Comparison of ENCODE assay signal across 8 cellular contexts in the genomic region with DNA sequence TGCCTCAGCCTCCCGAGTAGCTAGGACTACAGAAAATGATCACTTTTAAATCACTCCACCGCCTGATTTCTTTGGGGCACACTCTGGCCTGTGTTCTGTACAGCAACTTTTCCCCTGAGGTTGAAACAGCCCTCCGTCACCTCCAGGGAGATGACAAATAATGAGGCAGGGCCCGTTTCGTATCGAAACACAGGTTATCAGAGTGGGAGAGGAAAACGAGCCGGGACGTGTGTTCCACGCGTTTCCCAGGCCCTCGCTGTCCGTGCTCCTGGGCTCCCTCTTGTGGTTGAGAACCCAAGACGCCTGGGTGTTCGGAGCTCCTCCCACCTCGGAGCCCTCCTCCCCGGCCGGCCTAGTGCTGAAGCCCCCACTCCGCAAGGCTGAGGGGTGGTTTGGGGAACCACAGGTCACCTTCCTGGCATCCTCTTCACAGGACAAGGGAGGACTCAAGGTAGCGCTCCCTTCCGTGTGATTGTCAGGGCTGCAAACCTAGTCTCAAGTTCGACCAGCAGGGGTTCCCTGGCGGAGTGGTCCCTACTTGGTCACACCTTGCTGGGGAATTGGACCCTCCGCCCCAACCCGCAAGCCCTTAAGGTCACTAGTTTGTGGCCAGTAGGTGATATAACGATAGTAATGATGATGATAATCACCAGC. TPM values are rescaled to one million over a fixed set of nuclear protein-coding genes. Genes with fewer than 3 reads are reported as not detected.
DNase-seq lines count a peak whose midpoint lies in the region; ATAC-seq and TF ChIP-seq lines count a peak whose summit lies in the region.

No MANE protein-coding gene starts in this region.

- H3K9me3 ChIP-seq in CD4-positive, alpha-beta memory T cell (ENCODE audit: control insufficient read depth in 1 of 2, low read length in 2 of 2) = no peaks in the 10 kb centered on the region
- H3K9me3 ChIP-seq in SJCRH30 (replicated peaks) (no peaks in the 10 kb centered on the region), ovary (no peaks in the 10 kb centered on the region), testis (no peaks in the 10 kb centered on the region)

- WGBS in ovary, 3 donors = 6 to 9% (median 9%) methylated on average over 25 to 26 of the region's 26 CpGs
- 10 to 13% methylated on average over 12 to 23 of the region's 26 CpGs for WGBS in testis, 2 donors

- CTCF ChIA-PET in CD4-positive, alpha-beta memory T cell (lab: Charles Lee; ENCODE audit: partially characterized antibody) = interaction anchor here (0.6 to 3.9 kb wide), 24 partner anchors 9 to 644 kb away, joined by 3 to 77 read pairs (median 4); partner anchors contain the start of gene ZNF638

- intact Hi-C loops in CD4-positive, alpha-beta memory T cell (cut with micrococcal nuclease) = loop anchor here (1.0 kb wide), 1 partner anchor 77 kb away; no protein-coding TSS in a partner anchor
- intact Hi-C loops in ovary (cut with DNase I) = loop anchor here in 3 of 4 donors (5.0 kb wide), 1 partner anchor 76 kb away; no protein-coding TSS in a partner anchor
- intact Hi-C loops in testis (cut with DNase I; ENCODE audit: low total_unique reads) = no loop called here

- H3K27me3 Mint-ChIP-seq in CD4-positive, alpha-beta memory T cell = peaks cover 7 to 9% of the 10 kb centered on the region in 2 donors

- H3K27ac ChIP-seq in CD4-positive, alpha-beta memory T cell (ENCODE audit: low read depth, low read length) = no peak overlapping the region
- H3K27ac ChIP-seq in SJCRH30 = no peak overlapping the region
- no peak overlapping the region for H3K27ac ChIP-seq in ovary
- no peak overlapping the region for H3K27ac ChIP-seq in testis

- no peaks in the 10 kb centered on the region for H3K36me3 ChIP-seq in CD4-positive, alpha-beta memory T cell (ENCODE audit: insufficient read depth, low read length)
- H3K36me3 ChIP-seq in SJCRH30 (no peaks in the 10 kb centered on the region), ovary (no peaks in the 10 kb centered on the region), testis (ENCODE audit: low read depth, missing control alignments) (no peaks in the 10 kb centered on the region)

- H3K36me3 Mint-ChIP-seq in CD4-positive, alpha-beta memory T cell = no peaks in the 10 kb centered on the region

- peak overlapping the region; percentile 6 to 36 for H3K4me3 ChIP-seq in CD4-positive, alpha-beta memory T cell (ENCODE audit: low read length in 2 of 2)
- H3K4me3 ChIP-seq in SJCRH30 = peak overlapping the region; percentile 47
- no peak overlapping the region for H3K4me3 ChIP-seq in ovary
- H3K4me3 ChIP-seq in testis = peak overlapping the region; percentile 16 to 43

- TF ChIP-seq EP300 in ovary (IDR thresholded peaks at IDR 0.05) = no peak

- peak; percentile 70 for ATAC-seq in GM21381 (IDR thresholded peaks at IDR 0.05; ENCODE audit: unreplicated experiment)

- DNase-seq in CD4-positive, alpha-beta memory T cell = peak; percentile 62 to 74 (median 72)
- DNase-seq in KG1 (lab: John Stamatoyannopoulos, UW) = peak; percentile 21
- DNase-seq in SJCRH30 = peak; percentile 86 to 94
- peak; percentile 27 to 69 (median 59) for DNase-seq in activated naive CD4-positive, alpha-beta T cell (lab: John Stamatoyannopoulos, UW)
- DNase-seq in globus pallidus (ENCODE audit: low spot score) = peak; percentile 62
- peak; percentile 67 to 82 (median 81) for DNase-seq in ovary
- DNase-seq in testis = peak; percentile 89

- H3K9me3 Mint-ChIP-seq in CD4-positive, alpha-beta memory T cell = no peaks in the 10 kb centered on the region

- POLR2A ChIA-PET in CD4-positive, alpha-beta memory T cell (lab: Charles Lee; ENCODE audit: partially characterized antibody) = no interaction called here

- no peak for TF ChIP-seq POLR2A in ovary (IDR thresholded peaks at IDR 0.05)
- no peak for TF ChIP-seq POLR2A in testis (IDR thresholded peaks at IDR 0.05)

- H3K4me1 ChIP-seq in CD4-positive, alpha-beta memory T cell (ENCODE audit: insufficient read depth, low read length) = peaks cover 8% of the 10 kb centered on the region
- peaks cover 11% of the 10 kb centered on the region for H3K4me1 ChIP-seq in SJCRH30
- H3K4me1 ChIP-seq in ovary (ENCODE audit: insufficient read depth) = no peaks in the 10 kb centered on the region
- peaks cover 4% of the 10 kb centered on the region for H3K4me1 ChIP-seq in testis

- peak overlapping the region in 3 of 7 donors; percentile 5 to 87 (median 78) for H3K27ac Mint-ChIP-seq in CD4-positive, alpha-beta memory T cell

- peak; percentile 63 to 73 (median 70) for TF ChIP-seq CTCF in ovary (IDR thresholded peaks at IDR 0.05)
- peak; percentile 53 to 82 (median 54) for TF ChIP-seq CTCF in testis (IDR thresholded peaks at IDR 0.05)

- peak overlapping the region; percentile 78 to 92 (median 84) for H3K4me3 Mint-ChIP-seq in CD4-positive, alpha-beta memory T cell

- peaks cover 8 to 17% (median 13%) of the 10 kb centered on the region in 4 donors for H3K4me1 Mint-ChIP-seq in CD4-positive, alpha-beta memory T cell

- peaks cover 5% of the 10 kb centered on the region for H3K27me3 ChIP-seq in CD4-positive, alpha-beta memory T cell (ENCODE audit: insufficient read depth, low read length)
- H3K27me3 ChIP-seq in SJCRH30 (peaks cover 3% of the 10 kb centered on the region; the same call in 1 of the 2 replicates), ovary (no peaks in the 10 kb centered on the region), testis (no peaks in the 10 kb centered on the region)

RNA-seq across cellular contexts. Expression of gene ATP6V1B1, which starts 12.8 kb away (rescaled TPM):
- total RNA-seq in CD4-positive, alpha-beta memory T cell = not detected
- not detected for polyA plus RNA-seq in CD4-positive, alpha-beta memory T cell
- 1.6 and 2.0 TPM in 2 replicates for total RNA-seq in SJCRH30 (2014; rRNA removed; shearing (Covaris generic))
- 10 to 100 TPM in 2 of 7 donors, 1 to 10 TPM in 3, under 1 TPM in 1, not detected in 1; 0.72 to 11.9 (median 3.4) TPM for total RNA-seq in ovary
- polyA plus RNA-seq in ovary = 1 to 10 TPM in 1 of 2 donors, under 1 TPM in 1; 0.62 to 1.7 TPM
- total RNA-seq in testis = 1 to 10 TPM; 1.7 to 2.9 TPM
- not detected for polyA plus RNA-seq in testis (ENCODE audit: insufficient read depth, low read depth, low replicate concordance)

RNA-seq across cellular contexts. Expression of gene ANKRD53, which starts 30.0 kb away (rescaled TPM):
- under 1 TPM in 1 of 2 experiments, not detected in 1; 0.20 TPM for total RNA-seq in CD4-positive, alpha-beta memory T cell
- not detected for polyA plus RNA-seq in CD4-positive, alpha-beta memory T cell
- total RNA-seq in SJCRH30 (2014; rRNA removed; shearing (Covaris generic)) = 0.36 TPM in 1 of 2 replicates, not detected in the other
- total RNA-seq in ovary = 1 to 10 TPM; 2.0 to 8.3 (median 4.5) TPM
- polyA plus RNA-seq in ovary = 1 to 10 TPM; 2.2 to 3.3 TPM
- total RNA-seq in testis = 10 to 100 TPM; 10.6 to 36.3 TPM
- 52.2 TPM for polyA plus RNA-seq in testis (ENCODE audit: insufficient read depth, low read depth, low replicate concordance)

RNA-seq across cellular contexts. Expression of gene TEX261, which starts 46.2 kb away (rescaled TPM):
- 10 to 100 TPM; 61.1 to 70.0 TPM for total RNA-seq in CD4-positive, alpha-beta memory T cell
- 10 to 100 TPM; 39.6 to 43.0 TPM for polyA plus RNA-seq in CD4-positive, alpha-beta memory T cell
- total RNA-seq in SJCRH30 (2014; rRNA removed; shearing (Covaris generic)) = 85.3 and 90.9 TPM in 2 replicates
- total RNA-seq in ovary = 10 to 100 TPM; 21.6 to 62.9 (median 57.3) TPM
- 100 to 1,000 TPM in 1 of 2 donors, 10 to 100 TPM in 1; 44.4 to 132 TPM for polyA plus RNA-seq in ovary
- total RNA-seq in testis = 10 to 100 TPM; 39.0 to 40.7 TPM
- 133 TPM for polyA plus RNA-seq in testis (ENCODE audit: insufficient read depth, low read depth, low replicate concordance)

RNA-seq across cellular contexts. Expression of gene VAX2, which starts 48.1 kb away (rescaled TPM):
- total RNA-seq in CD4-positive, alpha-beta memory T cell = not detected
- polyA plus RNA-seq in CD4-positive, alpha-beta memory T cell = not detected
- 7.3 and 9.2 TPM in 2 replicates for total RNA-seq in SJCRH30 (2014; rRNA removed; shearing (Covaris generic))
- total RNA-seq in ovary (1 to 10 TPM in 3 of 7 donors, under 1 TPM in 4; 0.24 to 2.8 (median 0.99) TPM), testis (1 to 10 TPM in 1 of 2 donors, under 1 TPM in 1; 0.94 to 1.2 TPM)
- polyA plus RNA-seq in ovary (1 to 10 TPM in 1 of 2 donors, under 1 TPM in 1; 0.25 to 2.1 TPM), testis (ENCODE audit: insufficient read depth, low read depth, low replicate concordance) (0.58 TPM)

Comparison
In these comparisons a context has a peak if more than half of its experiments do, and no peak if none do; other contexts are left out.
1. DNase-seq: peak in every context shown above with its lines; median percentile 90 in SJCRH30; 89 in testis; 81 in ovary; 72 in CD4-positive, alpha-beta memory T cell; 62 in globus pallidus; 59 in activated naive CD4-positive, alpha-beta T cell; 21 in KG1.